In genomic region chr12:55925371-55925770, GRCh38 we compare ENCODE assay signal across 1 cellular context.
TF ChIP-seq lines count a peak whose summit lies in the region.

No MANE protein-coding gene starts in this region.

TF ChIP-seq in WTC11, 78 proteins besides CTCF, POLR2A, EP300 and RAD21:
- TF ChIP-seq JAZF1 (CRISPR knock-in tag; IDR thresholded peaks at IDR 0.05) = no peak
- 0 out of 2 replicates have a peak, but pooled peaks have one; percentile 26 for TF ChIP-seq GABPB1 (CRISPR knock-in tag; IDR thresholded peaks at IDR 0.05)
- no peak for TF ChIP-seq SMAD4 (CRISPR knock-in tag; IDR thresholded peaks at IDR 0.05)
